In genomic region chr13:75647126-75647784, GRCh38 we compare ENCODE assay signal across 12 cellular contexts. TPM values are rescaled to one million over a fixed set of nuclear protein-coding genes. Genes with fewer than 3 reads are reported as not detected.
DNase-seq lines count a peak whose midpoint lies in the region; ATAC-seq and TF ChIP-seq lines count a peak whose summit lies in the region.
"Had no signal": no experiment of that assay in that cellular context is flagged by ENCODE, and none has a peak within 500 bp of the region (broad histone marks: within the 10 kb centered on the region; RNA-seq: fewer than 3 reads in every experiment).

No MANE protein-coding gene starts in this region.

- no peaks in the 10 kb centered on the region for H3K27me3 Mint-ChIP-seq in stimulated activated naive CD8-positive, alpha-beta T cell treated with anti-CD3 and anti-CD28 coated beads, Interleukin-15, amount 100 ng/mL, for 72 hours
- H3K27me3 Mint-ChIP-seq: stimulated activated naive CD8-positive, alpha-beta T cell treated with anti-CD3 and anti-CD28 coated beads, Interleukin-15, Interleukin-2, amounts not matched to agents 100 ng/mL and 50 ng/mL, for 24 hours had no signal

- H3K4me1 ChIP-seq in skeletal muscle satellite cell (ENCODE audit: control insufficient read depth, insufficient read depth, low read length) = peaks cover 57% of the 10 kb centered on the region

- no peaks in the 10 kb centered on the region for H3K4me1 Mint-ChIP-seq in stimulated activated naive CD8-positive, alpha-beta T cell treated with anti-CD3 and anti-CD28 coated beads, Interleukin-15, amount 100 ng/mL, for 72 hours

- DNase-seq in stimulated activated naive CD8-positive, alpha-beta T cell treated with anti-CD3 and anti-CD28 coated beads, Interleukin-15, amount 100 ng/mL, for 72 hours = no peak
- DNase-seq in RWPE1 (ENCODE audit: low spot score) (no peak), NCI-H2227 (lab: John Stamatoyannopoulos, UW; ENCODE audit: unreplicated experiment) (no peak)
- DNase-seq: activated naive CD4-positive, alpha-beta T cell; NCI-H345; right cardiac atrium; T-helper 2 cell had no signal

- peaks cover 75% of the 10 kb centered on the region for H3K36me3 ChIP-seq in skeletal muscle satellite cell (ENCODE audit: insufficient read depth, low read length)

- H3K27me3 ChIP-seq in skeletal muscle satellite cell (ENCODE audit: control insufficient read depth, insufficient read depth, low read length) = no peaks in the 10 kb centered on the region

- ATAC-seq in GM19025 (IDR thresholded peaks at IDR 0.05; ENCODE audit: low read depth, unreplicated experiment) (peak; percentile 81), HG02588 (IDR thresholded peaks at IDR 0.05; ENCODE audit: unreplicated experiment) (peak; percentile 90), HG03469 (IDR thresholded peaks at IDR 0.05; ENCODE audit: unreplicated experiment) (peak; percentile 78)
- ATAC-seq in stimulated activated naive CD8-positive, alpha-beta T cell treated with anti-CD3 and anti-CD28 coated beads, Interleukin-15, amount 100 ng/mL, for 72 hours = no peak
- ATAC-seq: right cardiac atrium had no signal

- peak overlapping the region; percentile 9 for H3K4me2 ChIP-seq in skeletal muscle satellite cell (ENCODE audit: low read length)

- H3K9me3 Mint-ChIP-seq in stimulated activated naive CD8-positive, alpha-beta T cell treated with anti-CD3 and anti-CD28 coated beads, Interleukin-15, amount 100 ng/mL, for 72 hours = no peaks in the 10 kb centered on the region
- H3K9me3 Mint-ChIP-seq: stimulated activated naive CD8-positive, alpha-beta T cell treated with anti-CD3 and anti-CD28 coated beads, Interleukin-15, Interleukin-2, amounts not matched to agents 100 ng/mL and 50 ng/mL, for 24 hours had no signal

- H3K4me3 Mint-ChIP-seq in stimulated activated naive CD8-positive, alpha-beta T cell treated with anti-CD3 and anti-CD28 coated beads, Interleukin-15, amount 100 ng/mL, for 72 hours = no peak overlapping the region
- H3K4me3 Mint-ChIP-seq: stimulated activated naive CD8-positive, alpha-beta T cell treated with anti-CD3 and anti-CD28 coated beads, Interleukin-15, Interleukin-2, amounts not matched to agents 100 ng/mL and 50 ng/mL, for 24 hours had no signal

- CTCF ChIA-PET in RWPE1 (lab: Yijun Ruan, JAX) = interaction anchor here (0.5 to 0.6 kb wide), 2 partner anchors 23 to 1355 kb away, joined by 3 read pairs; no protein-coding TSS in a partner anchor

- H3K27ac ChIP-seq in RWPE1 = no peak overlapping the region

- no peak overlapping the region for H3K4me3 ChIP-seq in skeletal muscle satellite cell (ENCODE audit: low read length)

- peak overlapping the region; percentile 1 for H3K9ac ChIP-seq in skeletal muscle satellite cell (ENCODE audit: low read depth, low read length)

- no peak for TF ChIP-seq CTCF in RWPE1 (conservative IDR thresholded peaks at IDR 0.05; ENCODE audit: low read depth)

- H3K27ac Mint-ChIP-seq in stimulated activated naive CD8-positive, alpha-beta T cell treated with anti-CD3 and anti-CD28 coated beads, Interleukin-15, amount 100 ng/mL, for 72 hours = no peak overlapping the region
- H3K27ac Mint-ChIP-seq: stimulated activated naive CD8-positive, alpha-beta T cell treated with anti-CD3 and anti-CD28 coated beads, Interleukin-15, Interleukin-2, amounts not matched to agents 100 ng/mL and 50 ng/mL, for 24 hours had no signal

- H3K9me3 ChIP-seq in skeletal muscle satellite cell (replicated peaks; ENCODE audit: low read length) = no peaks in the 10 kb centered on the region

- POLR2A ChIA-PET in RWPE1 (lab: Yijun Ruan, JAX; ENCODE audit: low non-redundant PET) = no interaction called here

RNA-seq across cellular contexts. Expression of gene LMO7, which starts 11.1 kb away (rescaled TPM):
- 24.6 and 61.4 TPM in 2 replicates for total RNA-seq in skeletal muscle satellite cell (2012; rRNA removed)
